In the genomic region with DNA sequence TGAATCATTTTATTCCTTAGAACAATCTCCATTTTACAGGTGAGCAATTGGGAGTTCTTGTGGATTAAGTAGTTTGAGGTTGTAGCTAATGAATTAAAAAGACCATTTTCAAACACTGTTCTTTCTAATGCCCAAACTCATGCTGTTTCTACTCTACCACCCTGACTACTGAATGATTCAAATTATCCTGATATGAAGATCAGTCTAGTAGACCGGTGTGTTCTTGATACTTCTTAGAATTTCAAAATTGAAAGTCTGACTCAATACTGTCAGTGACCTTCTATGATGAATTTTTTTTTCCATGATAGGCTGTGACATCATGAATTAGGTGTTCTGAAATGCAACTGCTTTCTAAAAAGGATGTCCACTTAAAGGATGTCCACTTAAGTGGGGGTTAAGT, we compare ENCODE assay signal across 1 cellular context.
TF ChIP-seq lines count a peak whose summit lies in the region.

No MANE protein-coding gene starts in this region.

TF ChIP-seq in HepG2, 621 proteins besides CTCF, POLR2A, EP300 and RAD21:
- TF ChIP-seq CREB1 (IDR thresholded peaks at IDR 0.05) (0 out of 2 replicates have a peak, but pooled peaks have one; percentile 15), CREB1 (CRISPR knock-in tag; IDR thresholded peaks at IDR 0.05) (no peak), ZNF816 (CRISPR knock-in tag; IDR thresholded peaks at IDR 0.05; ENCODE audit: borderline replicate concordance) (no peak)
